In the genomic region with DNA sequence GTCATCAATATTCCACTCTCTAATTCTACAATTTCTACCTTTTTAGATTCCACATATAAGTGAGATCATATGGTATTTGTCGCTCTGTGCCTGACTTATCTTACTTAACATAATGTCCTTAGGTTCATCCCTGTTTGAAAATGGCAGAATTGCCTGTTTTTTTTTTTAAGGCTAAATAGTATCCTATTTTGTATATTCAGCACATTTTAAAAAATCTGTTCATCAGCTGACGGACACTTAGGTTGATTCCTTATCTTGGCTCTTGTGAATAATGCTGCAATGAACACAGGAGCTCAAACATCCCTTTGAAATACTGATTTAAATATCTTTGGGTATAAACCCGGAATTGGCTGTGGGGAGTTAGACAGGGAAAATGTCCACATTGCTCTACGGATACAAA, we compare ENCODE assay signal across 1 cellular context.
TF ChIP-seq lines count a peak whose summit lies in the region.

No MANE protein-coding gene starts in this region.

TF ChIP-seq in HepG2, 621 proteins besides CTCF, POLR2A, EP300 and RAD21 (continued from another document):
- TF ChIP-seq, protein P1, sequence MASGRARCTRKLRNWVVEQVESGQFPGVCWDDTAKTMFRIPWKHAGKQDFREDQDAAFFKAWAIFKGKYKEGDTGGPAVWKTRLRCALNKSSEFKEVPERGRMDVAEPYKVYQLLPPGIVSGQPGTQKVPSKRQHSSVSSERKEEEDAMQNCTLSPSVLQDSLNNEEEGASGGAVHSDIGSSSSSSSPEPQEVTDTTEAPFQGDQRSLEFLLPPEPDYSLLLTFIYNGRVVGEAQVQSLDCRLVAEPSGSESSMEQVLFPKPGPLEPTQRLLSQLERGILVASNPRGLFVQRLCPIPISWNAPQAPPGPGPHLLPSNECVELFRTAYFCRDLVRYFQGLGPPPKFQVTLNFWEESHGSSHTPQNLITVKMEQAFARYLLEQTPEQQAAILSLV (CRISPR knock-in tag; IDR thresholded peaks at IDR 0.05; ENCODE audit: borderline replicate concordance) = no peak
